ENCODE assay signal across 27 cellular contexts in genomic region chr2:209230560-209230959, GRCh38.
"Had no signal": no experiment of that assay in that cellular context is flagged by ENCODE, and none has a peak within 500 bp of the region (broad histone marks: within the 10 kb centered on the region; RNA-seq: fewer than 3 reads in every experiment).

No MANE protein-coding gene starts in this region.

- H3K27ac ChIP-seq: stomach, suprapubic skin, testis, thoracic aorta, thyroid gland, tibial artery, tibial nerve, transverse colon, upper lobe of left lung, upper lobe of right lung, uterus, vagina had no signal

- H3K27me3 ChIP-seq: stomach, suprapubic skin, testis, thyroid gland, tibial artery, tibial nerve, transverse colon, upper lobe of left lung, upper lobe of right lung, uterus, vagina had no signal

- H3K4me3 ChIP-seq: stomach, suprapubic skin, testis, thoracic aorta, thyroid gland, tibial artery, tibial nerve, transverse colon, upper lobe of left lung, upper lobe of right lung, uterus, vagina had no signal

- FAIRE-seq: urothelium cell line had no signal

- H3K9me3 ChIP-seq: stomach, suprapubic skin, testis, thoracic aorta, thyroid gland, tibial artery, tibial nerve, transverse colon, upper lobe of left lung, upper lobe of right lung, uterus, vagina had no signal

- ATAC-seq: stimulated activated effector memory CD8-positive, alpha-beta T cell treated with anti-CD3 and anti-CD28 coated beads, Interleukin-12 subunit alpha, Interleukin-12 subunit beta, amount 100 ng/mL, for 72 hours; stimulated activated memory B cell treated with anti-CD40 and anti-IgM and Interleukin-4, amounts not matched to agents 10 μg/mL and 1 μg/mL and 100 μg/mL, for 72 hours; stimulated activated naive B cell treated with anti-CD40 and anti-IgM and Interleukin-4, amounts not matched to agents 10 μg/mL and 1 μg/mL and 100 μg/mL, for 72 hours; stimulated activated naive CD8-positive, alpha-beta T cell treated with anti-CD3 and anti-CD28 coated beads, Interleukin-15, amount 100 ng/mL, for 72 hours; stimulated activated naive CD8-positive, alpha-beta T cell treated with anti-CD3 and anti-CD28 coated beads, Interleukin-15, Interleukin-2, amounts not matched to agents 100 U/mL and 50 U/mL, for 24 hours; upper lobe of right lung had no signal

- H3K36me3 ChIP-seq: stomach, suprapubic skin, thoracic aorta, thyroid gland, tibial artery, tibial nerve, transverse colon, upper lobe of left lung, upper lobe of right lung, uterus, vagina had no signal

- H3K4me1 ChIP-seq: stomach, suprapubic skin, testis, thyroid gland, tibial artery, tibial nerve, transverse colon, upper lobe of left lung, upper lobe of right lung, uterus, vagina had no signal

- DNase-seq: stimulated activated CD4-positive, alpha-beta T cell treated with anti-CD3 and anti-CD28 coated beads, Interleukin-2, amount 100 ng/mL, for 48 hours; stimulated activated CD4-positive, alpha-beta T cell treated with anti-CD3 and anti-CD28 coated beads, Interleukin-4, amount 100 ng/mL, for 1 hour; stimulated activated CD4-positive, alpha-beta T cell treated with anti-CD3 and anti-CD28 coated beads, Interleukin-4, amount 100 ng/mL, for 24 hours; stimulated activated CD4-positive, alpha-beta T cell treated with anti-CD3 and anti-CD28 coated beads, Interleukin-4, amount 100 ng/mL, for 4 hours; stimulated activated CD8-positive, alpha-beta memory T cell treated with anti-CD3 and anti-CD28 coated beads, Interleukin-4, amount 100 ng/mL, for 48 hours; stimulated activated naive B cell treated with anti-CD40 and anti-IgM and Interleukin-4, amounts not matched to agents 10 μg/mL and 1 μg/mL and 100 μg/mL, for 72 hours; stimulated activated naive CD4-positive, alpha-beta T cell; stimulated activated naive CD4-positive, alpha-beta T cell treated with Interleukin-2 at 50 U/mL for 16 hours; stimulated activated naive CD8-positive, alpha-beta T cell treated with anti-CD3 and anti-CD28 coated beads, Interleukin-15, amount 100 ng/mL, for 72 hours; stimulated activated naive CD8-positive, alpha-beta T cell treated with anti-CD3 and anti-CD28 coated beads, Interleukin-15, Interleukin-2, amounts not matched to agents 100 U/mL and 50 U/mL, for 24 hours; stomach; substantia nigra; testis; thyroid gland; tibial artery; transverse colon; trophoblast cell; upper lobe of left lung; upper lobe of right lung; uterus had no signal
